7 cellular contexts compared by ENCODE assay signal in genomic region chr3:49018707-49019006, GRCh38. TPM values are rescaled to one million over a fixed set of nuclear protein-coding genes. Genes with fewer than 3 reads are reported as not detected.
DNase-seq lines count a peak whose midpoint lies in the region; ATAC-seq and TF ChIP-seq lines count a peak whose summit lies in the region.

No MANE protein-coding gene starts in this region.

- H3K36me3 Mint-ChIP-seq in HFFc6 (ENCODE audit: low read depth) = peaks cover 27% of the 10 kb centered on the region
- H3K36me3 Mint-ChIP-seq in stimulated activated effector memory CD8-positive, alpha-beta T cell treated with anti-CD3 and anti-CD28 coated beads, Interleukin-12 subunit alpha, Interleukin-12 subunit beta, amount 100 ng/mL, for 72 hours = peaks cover 55% of the 10 kb centered on the region

- peaks cover 36% of the 10 kb centered on the region for H3K4me1 Mint-ChIP-seq in HFFc6 (ENCODE audit: low read depth)
- H3K4me1 Mint-ChIP-seq in stimulated activated effector memory CD8-positive, alpha-beta T cell treated with anti-CD3 and anti-CD28 coated beads, Interleukin-12 subunit alpha, Interleukin-12 subunit beta, amount 100 ng/mL, for 72 hours = peaks cover 38% of the 10 kb centered on the region

- H3K27me3 Mint-ChIP-seq in HFFc6 (ENCODE audit: insufficient read depth) = peaks cover 5% of the 10 kb centered on the region

- WGBS in right cardiac atrium = 3% methylated on average over 18 of the region's 18 CpGs

- peak overlapping the region; percentile 99 for H3K27ac ChIP-seq in VCaP
- peak overlapping the region; percentile 1 for H3K27ac ChIP-seq in right cardiac atrium (ENCODE audit: low read length)

- no peak for TF ChIP-seq CTCF in HFFc6 (IDR thresholded peaks at IDR 0.05)
- no peak for TF ChIP-seq CTCF in VCaP (conservative IDR thresholded peaks at IDR 0.05)

- intact Hi-C loops in right cardiac atrium (cut with DNase I) = no loop called here

- H3K9me3 ChIP-seq in right cardiac atrium (ENCODE audit: control insufficient read depth, low read length) = no peaks in the 10 kb centered on the region

- H3K27ac Mint-ChIP-seq in HFFc6 = peak overlapping the region; percentile 88
- H3K27ac Mint-ChIP-seq in stimulated activated effector memory CD8-positive, alpha-beta T cell treated with anti-CD3 and anti-CD28 coated beads, Interleukin-12 subunit alpha, Interleukin-12 subunit beta, amount 100 ng/mL, for 72 hours = peak overlapping the region; percentile 85

- DNase-seq in HFFc6 = no peak
- DNase-seq in right cardiac atrium = no peak
- no peak for DNase-seq in stimulated activated effector memory CD8-positive, alpha-beta T cell treated with anti-CD3 and anti-CD28 coated beads, Interleukin-12 subunit alpha, Interleukin-12 subunit beta, amount 100 ng/mL, for 72 hours (ENCODE audit: low spot score in 2 of 2)
- DNase-seq in midbrain (lab: John Stamatoyannopoulos, UW) = no peak
- DNase-seq in putamen (ENCODE audit: low spot score) = no peak

- no peaks in the 10 kb centered on the region for H3K9me3 Mint-ChIP-seq in HFFc6
- no peaks in the 10 kb centered on the region for H3K9me3 Mint-ChIP-seq in stimulated activated effector memory CD8-positive, alpha-beta T cell treated with anti-CD3 and anti-CD28 coated beads, Interleukin-12 subunit alpha, Interleukin-12 subunit beta, amount 100 ng/mL, for 72 hours

- H3K27me3 ChIP-seq in right cardiac atrium (ENCODE audit: control insufficient read depth, insufficient read depth) = no peaks in the 10 kb centered on the region

- H3K4me3 Mint-ChIP-seq in HFFc6 = peak overlapping the region; percentile 87
- peak overlapping the region; percentile 95 for H3K4me3 Mint-ChIP-seq in stimulated activated effector memory CD8-positive, alpha-beta T cell treated with anti-CD3 and anti-CD28 coated beads, Interleukin-12 subunit alpha, Interleukin-12 subunit beta, amount 100 ng/mL, for 72 hours

- peak overlapping the region; percentile 64 for H3K4me3 ChIP-seq in right cardiac atrium (ENCODE audit: low read length)

- H3K4me1 ChIP-seq in right cardiac atrium (ENCODE audit: control insufficient read depth, insufficient read depth, low read length) = peaks cover 8% of the 10 kb centered on the region

- no peak for ATAC-seq in right cardiac atrium
- ATAC-seq in stimulated activated effector memory CD8-positive, alpha-beta T cell treated with anti-CD3 and anti-CD28 coated beads, Interleukin-12 subunit alpha, Interleukin-12 subunit beta, amount 100 ng/mL, for 72 hours = no peak
- ATAC-seq in GM18858 (IDR thresholded peaks at IDR 0.05; ENCODE audit: unreplicated experiment) = no peak

RNA-seq across cellular contexts. Expression of gene DALRD3, which starts 0.3 kb away (rescaled TPM):
- 10 to 100 TPM; 25.3 to 33.9 (median 29.5) TPM for total RNA-seq in HFFc6 (2021; fragmentation: NEBNext Ultra II Directional; extraction: Animal tissue kit (Norgen Biotek cat#: 25700))
- 10 to 100 TPM in 2 of 4 donors, 1 to 10 TPM in 2; 7.5 to 10.4 (median 10.0) TPM for total RNA-seq in right cardiac atrium
- 8.3 TPM for polyA plus RNA-seq in right cardiac atrium

RNA-seq across cellular contexts. Expression of gene NDUFAF3, which starts 3.3 kb away (rescaled TPM):
- 100 to 1,000 TPM; 129 to 164 (median 153) TPM for total RNA-seq in HFFc6 (2021; fragmentation: NEBNext Ultra II Directional; extraction: Animal tissue kit (Norgen Biotek cat#: 25700))
- 100 to 1,000 TPM; 164 to 188 (median 173) TPM for total RNA-seq in right cardiac atrium
- polyA plus RNA-seq in right cardiac atrium = 220 TPM

RNA-seq across cellular contexts. Expression of gene IMPDH2, which starts 10.5 kb away (rescaled TPM):
- total RNA-seq in HFFc6 (2021; fragmentation: NEBNext Ultra II Directional; extraction: Animal tissue kit (Norgen Biotek cat#: 25700)) = 100 to 1,000 TPM; 195 to 228 (median 202) TPM
- total RNA-seq in right cardiac atrium = 10 to 100 TPM; 50.5 to 62.6 (median 60.5) TPM
- polyA plus RNA-seq in right cardiac atrium = 34.7 TPM

RNA-seq across cellular contexts. Expression of gene WDR6, which starts 11.5 kb away (rescaled TPM):
- 100 to 1,000 TPM; 107 to 123 (median 115) TPM for total RNA-seq in HFFc6 (2021; fragmentation: NEBNext Ultra II Directional; extraction: Animal tissue kit (Norgen Biotek cat#: 25700))
- total RNA-seq in right cardiac atrium = 100 to 1,000 TPM in 1 of 4 donors, 10 to 100 TPM in 3; 77.3 to 109 (median 90.1) TPM
- 65.3 TPM for polyA plus RNA-seq in right cardiac atrium

RNA-seq across cellular contexts. Expression of gene P4HTM, which starts 28.6 kb away (rescaled TPM):
- total RNA-seq in HFFc6 (2021; fragmentation: NEBNext Ultra II Directional; extraction: Animal tissue kit (Norgen Biotek cat#: 25700)) = 10 to 100 TPM; 29.1 to 41.4 (median 31.6) TPM
- total RNA-seq in right cardiac atrium = 10 to 100 TPM; 39.1 to 42.8 (median 39.5) TPM
- polyA plus RNA-seq in right cardiac atrium = 24.9 TPM
